ENCODE assay signal across 22 cellular contexts in the genomic region with DNA sequence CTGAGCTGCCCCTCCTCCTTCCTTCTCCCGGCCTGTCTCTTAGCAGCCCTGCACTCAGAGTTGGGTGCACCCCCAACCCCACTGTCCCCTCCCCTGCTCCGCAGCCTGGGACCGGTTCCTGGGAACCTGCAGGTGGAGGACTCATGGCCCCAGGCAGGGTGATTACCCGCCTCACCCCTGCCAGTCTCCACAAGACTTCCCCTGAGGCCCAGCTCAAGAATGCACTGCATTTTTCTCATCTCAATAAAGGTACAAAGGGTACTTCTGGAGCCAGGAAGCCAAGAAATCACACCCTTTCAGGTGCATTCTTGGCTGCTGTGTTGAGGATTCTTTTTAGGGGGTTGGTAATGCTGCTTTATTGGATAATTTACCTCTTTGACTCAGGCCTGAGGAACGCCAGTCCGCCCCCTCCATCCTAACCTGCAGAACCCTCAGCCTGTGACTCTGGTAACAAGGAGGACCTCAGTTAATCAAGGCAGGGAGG.
DNase-seq lines count a peak whose midpoint lies in the region; ATAC-seq, FAIRE-seq and TF ChIP-seq lines count a peak whose summit lies in the region.
"Had no signal": no experiment of that assay in that cellular context is flagged by ENCODE, and none has a peak within 500 bp of the region (broad histone marks: within the 10 kb centered on the region; RNA-seq: fewer than 3 reads in every experiment).

No MANE protein-coding gene starts in this region.

- no peak overlapping the region for H3K4ac ChIP-seq in H1 (replicated peaks; ENCODE audit: insufficient read length, low read depth, low read length)
- H3K4ac ChIP-seq in mesenchymal stem cell (ENCODE audit: low read depth in 1 of 2, low read length in 2 of 2), result no peak overlapping the region

- peaks cover 7% of the 10 kb centered on the region; the same call in 1 of the 2 replicates for H3K23me2 ChIP-seq in H1 (ENCODE audit: low read depth, low read length)

- POLR2A ChIA-PET in H1 (lab: Charles Lee; ENCODE audit: partially characterized antibody), result no interaction called here

- H4K91ac ChIP-seq in H1 (replicated peaks; ENCODE audit: insufficient read length, low read length), result peak overlapping the region; percentile 44
- peak overlapping the region; percentile 22 for H4K91ac ChIP-seq in mesenchymal stem cell (ENCODE audit: low read length)

- H2AFZ ChIP-seq in H1 (ENCODE audit: low read length), result no peak overlapping the region
- H2AFZ ChIP-seq in mesenchymal stem cell (ENCODE audit: low read depth, low read length), result no peak overlapping the region

- H3K4me2 ChIP-seq in H1 (ENCODE audit: insufficient read depth in 1 of 2, low read depth in 2 of 2, low read length in 2 of 2), result no peak overlapping the region
- no peak overlapping the region for H3K4me2 ChIP-seq in mesenchymal stem cell (ENCODE audit: low read length, poor library complexity, severe bottlenecking)

- H2BK15ac ChIP-seq in H1 (ENCODE audit: low read length) (no peak overlapping the region), mesenchymal stem cell (ENCODE audit: low read depth, poor library complexity, severe bottlenecking) (no peak overlapping the region)

- no peak overlapping the region; the same call in 1 of the 2 replicates for H4K8ac ChIP-seq in H1 (ENCODE audit: extremely low read depth, insufficient read depth, low read length)
- H4K8ac ChIP-seq in mesenchymal stem cell (ENCODE audit: low read length), result no peak overlapping the region

- H2BK20ac ChIP-seq in H1 (ENCODE audit: low read length), result no peak overlapping the region

- no peak overlapping the region for H4K5ac ChIP-seq in H1 (ENCODE audit: insufficient read length, low read depth, low read length)

- no peak for TF ChIP-seq CTCF in heart left ventricle (IDR thresholded peaks at IDR 0.05)
- no peak for TF ChIP-seq CTCF in H1 (IDR thresholded peaks at IDR 0.05; ENCODE audit: control extremely low read depth in 1 of 3, insufficient read depth in 1 of 3, low read depth in 1 of 3, low read length in 3 of 3)

- FAIRE-seq in H1 (lab: Jason Lieb, UNC), result no peak
- FAIRE-seq: A204.1, islet of Langerhans had no signal

- H3K23ac ChIP-seq in H1 (ENCODE audit: insufficient read length), result no peak overlapping the region
- H3K23ac ChIP-seq in mesenchymal stem cell (ENCODE audit: low read length in 2 of 2), result no peak overlapping the region

- H3K27ac ChIP-seq in heart left ventricle (no peak overlapping the region), H1 (ENCODE audit: low read depth, low read length) (no peak overlapping the region), mesenchymal stem cell (ENCODE audit: low read length, poor library complexity, severe bottlenecking) (no peak overlapping the region), aorta (ENCODE audit: low read depth in 1 of 2, low read length in 2 of 2) (no peak overlapping the region)
- H3K27ac ChIP-seq: brain microvascular endothelial cell, gastrocnemius medialis had no signal

- no peaks in the 10 kb centered on the region for H3K27me3 ChIP-seq in heart left ventricle
- no peaks in the 10 kb centered on the region for H3K27me3 ChIP-seq in H1 (replicated peaks in 1 of 4; ENCODE audit: control insufficient read depth in 3 of 4, extremely low read depth in 1 of 4, insufficient read depth in 3 of 4, low read length in 3 of 4)
- H3K27me3 ChIP-seq in mesenchymal stem cell (ENCODE audit: control insufficient read depth in 1 of 2, insufficient read depth in 1 of 2, low read length in 2 of 2), result peaks cover 0 to 3% of the 10 kb centered on the region in 2 experiments
- no peaks in the 10 kb centered on the region for H3K27me3 ChIP-seq in aorta (ENCODE audit: control insufficient read depth in 1 of 2, insufficient read depth in 2 of 2, low read length in 1 of 2)
- H3K27me3 ChIP-seq: brain microvascular endothelial cell, gastrocnemius medialis had no signal

- intact Hi-C loops in cardiac septum (cut with DNase I) (no loop called here), heart left ventricle (cut with DNase I) (no loop called here), aorta (cut with DNase I) (loop anchor here in 1 of 2 donors (2.0 kb wide), 1 partner anchor 65 kb away; no protein-coding TSS in a partner anchor)

- H3K9ac ChIP-seq in H1 (replicated peaks in 1 of 4; ENCODE audit: extremely low read depth in 1 of 4, low read depth in 3 of 4, low read length in 3 of 4) (no peak overlapping the region), mesenchymal stem cell (ENCODE audit: low read length) (no peak overlapping the region)

- H3K79me1 ChIP-seq in H1 (ENCODE audit: low read depth, low read length) (no peaks in the 10 kb centered on the region), mesenchymal stem cell (replicated peaks; ENCODE audit: low read length, poor library complexity, severe bottlenecking) (no peaks in the 10 kb centered on the region)

- peaks cover 0 to 2% of the 10 kb centered on the region in 2 experiments for H4K20me1 ChIP-seq in H1 (replicated peaks in 1 of 2; ENCODE audit: control insufficient read depth in 1 of 2, insufficient read depth in 2 of 2, low read length in 2 of 2)

- peaks cover 0 to 1% (median 0%) of the 10 kb centered on the region in 12 donors for H3K4me1 ChIP-seq in heart left ventricle
- peaks cover 0 to 2% (median 0%) of the 10 kb centered on the region in 4 experiments; a peak in 1 of 7 replicates for H3K4me1 ChIP-seq in H1 (replicated peaks in 1 of 4; ENCODE audit: control insufficient read depth in 3 of 4, insufficient read depth in 4 of 4, low read length in 3 of 4)
- peaks cover 14% of the 10 kb centered on the region for H3K4me1 ChIP-seq in mesenchymal stem cell (ENCODE audit: control insufficient read depth, insufficient read depth, low read depth, low read length)
- no peaks in the 10 kb centered on the region for H3K4me1 ChIP-seq in aorta (ENCODE audit: control insufficient read depth in 1 of 2, insufficient read depth in 2 of 2, low read length in 2 of 2)
- H3K4me1 ChIP-seq: gastrocnemius medialis had no signal

- ATAC-seq in heart left ventricle (no peak), aorta (ENCODE audit: low FRiP score) (peak; percentile 30), GM19455 (IDR thresholded peaks at IDR 0.05; ENCODE audit: unreplicated experiment) (no peak)
- ATAC-seq: gastrocnemius medialis had no signal

- H3K4me3 ChIP-seq in heart left ventricle (no peak overlapping the region), H1 (ENCODE audit: extremely low read depth in 1 of 4, insufficient read depth in 2 of 4, low read depth in 3 of 4, low read length in 4 of 4) (no peak overlapping the region), mesenchymal stem cell (ENCODE audit: insufficient read depth in 1 of 2, low read depth in 1 of 2, low read length in 2 of 2) (no peak overlapping the region), aorta (ENCODE audit: low read length in 2 of 2) (no peak overlapping the region)
- H3K4me3 ChIP-seq: gastrocnemius medialis had no signal

- H2BK12ac ChIP-seq in H1 (ENCODE audit: low read depth, low read length), result no peak overlapping the region
- no peak overlapping the region for H2BK12ac ChIP-seq in mesenchymal stem cell (ENCODE audit: low read length in 2 of 2)

- 83 to 91% (median 89%) methylated on average over 5 to 6 of the region's 6 CpGs for WGBS in heart left ventricle, 4 donors
- whole genome bisulfite sequencing in H1 (ENCODE audit: extremely low coverage in 1 of 2, insufficient coverage in 1 of 2, insufficient read length in 1 of 2, insufficient replicate concordance in 2 of 2, low coverage in 1 of 2, low lambda C conversion rate in 2 of 2, missing lambda C conversion rate in 1 of 2), 2 experiments, result 79% methylated on average over 5 of the region's 6 CpGs; no CpG with 5 or more reads in 1 of the 2 experiments
- WGBS in mesenchymal stem cell, result 74% methylated on average over 4 of the region's 6 CpGs
- WGBS in aorta, 2 donors, result 96 to 98% methylated on average over 6 of the region's 6 CpGs

- no peaks in the 10 kb centered on the region for H3K79me2 ChIP-seq in H1 (ENCODE audit: control insufficient read depth in 1 of 2, insufficient read depth in 2 of 2, low read length in 2 of 2)

- no peak overlapping the region for H3K56ac ChIP-seq in H1 (replicated peaks; ENCODE audit: insufficient read length, low read depth, low read length)

- H2AK5ac ChIP-seq in H1 (ENCODE audit: low read depth, low read length), result no peak overlapping the region
- no peak overlapping the region for H2AK5ac ChIP-seq in mesenchymal stem cell (ENCODE audit: low read length, severe bottlenecking)

- CTCF ChIA-PET in H1 (lab: Charles Lee; ENCODE audit: partially characterized antibody), result interaction anchor here (9.0 kb wide), 1 partner anchor 20 kb away, joined by 55 read pairs; no protein-coding TSS in a partner anchor

- DNase-seq in cardiac septum (ENCODE audit: low spot score) (peak; percentile 35), heart left ventricle (no peak), H1 (ENCODE audit: low read depth in 1 of 2, low spot score in 2 of 2) (no peak), mesenchymal stem cell (no peak), aorta (no peak), SKM-1 treated with dmso at 0.1 percent for 144 hours (lab: John Stamatoyannopoulos, UW; ENCODE audit: unreplicated experiment) (no peak), NCI-H1694 treated with DMSO at 0.1 percent for 48 hours (lab: John Stamatoyannopoulos, UW) (no peak)
- DNase-seq: activated B cell treated with CpG ODN at 0.5 μM for 24 hours; activated naive CD4-positive, alpha-beta T cell treated with anti-CD3 and anti-CD28 coated beads for 36 hours; effector memory CD4-positive, alpha-beta T cell; gastrocnemius medialis; naive B cell; NCI-H1105 treated with DMSO at 0.1 percent for 48 hours; NCI-H446 treated with DMSO at 0.1 percent for 48 hours; OCI-M1; right cardiac atrium; stimulated activated CD4-positive, alpha-beta T cell treated with anti-CD3 and anti-CD28 coated beads, Interleukin-4, amount 100 ng/mL, for 24 hours; T-helper 1 cell had no signal

- H2BK120ac ChIP-seq in H1 (replicated peaks; ENCODE audit: low read depth, low read length) (no peak overlapping the region), mesenchymal stem cell (ENCODE audit: low read depth, low read length) (no peak overlapping the region)

- no peak for TF ChIP-seq EP300 in H1 (IDR thresholded peaks at IDR 0.05; ENCODE audit: borderline replicate concordance in 1 of 2, low read depth in 2 of 2, low read length in 2 of 2)

- H2BK5ac ChIP-seq in H1 (ENCODE audit: low read depth, low read length) (no peak overlapping the region), mesenchymal stem cell (ENCODE audit: low read depth, low read length, poor library complexity, severe bottlenecking) (no peak overlapping the region)

- H3K36me3 ChIP-seq in heart left ventricle, result no peaks in the 10 kb centered on the region
- H3K36me3 ChIP-seq in H1 (ENCODE audit: control insufficient read depth in 2 of 4, insufficient read depth in 4 of 4, low read length in 3 of 4), result no peaks in the 10 kb centered on the region
- H3K36me3 ChIP-seq in mesenchymal stem cell (ENCODE audit: control insufficient read depth in 1 of 2, insufficient read depth in 2 of 2, low read depth in 1 of 2, low read length in 2 of 2), result no peaks in the 10 kb centered on the region
- H3K36me3 ChIP-seq in aorta (ENCODE audit: control insufficient read depth in 1 of 2, insufficient read depth in 2 of 2, low read length in 1 of 2), result no peaks in the 10 kb centered on the region
- H3K36me3 ChIP-seq: brain microvascular endothelial cell, gastrocnemius medialis had no signal

- no peak overlapping the region for H3K14ac ChIP-seq in H1 (ENCODE audit: insufficient read length)
- H3K14ac ChIP-seq in mesenchymal stem cell (ENCODE audit: low read length in 2 of 2), result no peak overlapping the region

- H3K18ac ChIP-seq in H1 (ENCODE audit: extremely low read depth, low read length) (no peak overlapping the region), mesenchymal stem cell (ENCODE audit: low read depth in 1 of 2, low read length in 2 of 2) (no peak overlapping the region)

- no peak for TF ChIP-seq POLR2A in heart left ventricle (IDR thresholded peaks at IDR 0.05)
- TF ChIP-seq POLR2A in H1 (IDR thresholded peaks at IDR 0.05; ENCODE audit: control extremely low read depth in 1 of 2, low read depth in 2 of 2, low read length in 2 of 2), result no peak

- no peak for TF ChIP-seq RAD21 in H1 (IDR thresholded peaks at IDR 0.05 in 1 of 2, conservative IDR thresholded peaks at IDR 0.05 in 1 of 2; ENCODE audit: low read depth in 2 of 2, low read length in 2 of 2)

- H3K9me3 ChIP-seq in heart left ventricle (peaks cover 0 to 5% (median 0%) of the 10 kb centered on the region in 12 donors), H1 (ENCODE audit: insufficient read depth in 2 of 2, low read depth in 1 of 2, low read length in 1 of 2) (no peaks in the 10 kb centered on the region), mesenchymal stem cell (ENCODE audit: control insufficient read depth, low read length) (peaks cover 8% of the 10 kb centered on the region), aorta (ENCODE audit: control insufficient read depth, low read length) (no peaks in the 10 kb centered on the region)
- H3K9me3 ChIP-seq: gastrocnemius medialis had no signal
